Comparison of ENCODE assay signal across 11 cellular contexts in genomic region chr19:37966211-37967072, GRCh38. TPM values are rescaled to one million over a fixed set of nuclear protein-coding genes. Genes with fewer than 3 reads are reported as not detected.
DNase-seq lines count a peak whose midpoint lies in the region; ATAC-seq and TF ChIP-seq lines count a peak whose summit lies in the region.
"Had no signal": no experiment of that assay in that cellular context is flagged by ENCODE, and none has a peak within 500 bp of the region (broad histone marks: within the 10 kb centered on the region; RNA-seq: fewer than 3 reads in every experiment).

No MANE protein-coding gene starts in this region.

- H3K4me1 Mint-ChIP-seq in stimulated activated naive CD8-positive, alpha-beta T cell treated with anti-CD3 and anti-CD28 coated beads, Interleukin-15, Interleukin-2, amounts not matched to agents 100 ng/mL and 50 ng/mL, for 24 hours (ENCODE audit: low read depth) = peaks cover 10% of the 10 kb centered on the region
- H3K4me1 Mint-ChIP-seq in stimulated activated naive CD8-positive, alpha-beta T cell treated with anti-CD3 and anti-CD28 coated beads, Interleukin-15, amount 100 ng/mL, for 72 hours = peaks cover 6% of the 10 kb centered on the region
- peaks cover 72% of the 10 kb centered on the region for H3K4me1 Mint-ChIP-seq in activated B cell treated with CpG ODN at 0.5 μM for 24 hours
- H3K4me1 Mint-ChIP-seq: activated naive CD8-positive, alpha-beta T cell treated with anti-CD3 and anti-CD28 coated beads for 36 hours had no signal

- H3K4me2 ChIP-seq in smooth muscle cell = no peak overlapping the region

- CTCF ChIA-PET in activated B cell treated with CpG ODN at 0.5 μM for 24 hours (lab: Charles Lee) = no interaction called here

- H3K9me3 Mint-ChIP-seq in stimulated activated naive CD8-positive, alpha-beta T cell treated with anti-CD3 and anti-CD28 coated beads, Interleukin-15, Interleukin-2, amounts not matched to agents 100 ng/mL and 50 ng/mL, for 24 hours = peaks cover 8% of the 10 kb centered on the region
- peaks cover 24 to 31% of the 10 kb centered on the region in 2 donors for H3K9me3 Mint-ChIP-seq in stimulated activated naive CD8-positive, alpha-beta T cell treated with anti-CD3 and anti-CD28 coated beads, Interleukin-15, amount 100 ng/mL, for 72 hours
- peaks cover 6% of the 10 kb centered on the region for H3K9me3 Mint-ChIP-seq in activated B cell treated with CpG ODN at 0.5 μM for 24 hours

- H3K4me3 ChIP-seq in lower lobe of right lung = no peak overlapping the region
- no peak overlapping the region for H3K4me3 ChIP-seq in esophagus squamous epithelium
- H3K4me3 ChIP-seq in smooth muscle cell = no peak overlapping the region
- H3K4me3 ChIP-seq: BLaER1 treated with 17β-estradiol and CSF1 and Interleukin-3, amounts not matched to agents 10 nM and 100 nM had no signal

- H3K4me1 ChIP-seq in lower lobe of right lung (peaks cover 13% of the 10 kb centered on the region), esophagus squamous epithelium (peaks cover 0 to 29% (median 16%) of the 10 kb centered on the region in 3 donors), smooth muscle cell (ENCODE audit: low read depth) (peaks cover 8% of the 10 kb centered on the region)

- H3K36me3 ChIP-seq in lower lobe of right lung = no peaks in the 10 kb centered on the region
- H3K36me3 ChIP-seq in esophagus squamous epithelium = peaks cover 0 to 2% (median 0%) of the 10 kb centered on the region in 3 donors
- H3K36me3 ChIP-seq in smooth muscle cell (ENCODE audit: low read depth) = no peaks in the 10 kb centered on the region

- no peak overlapping the region for H3K9ac ChIP-seq in smooth muscle cell (ENCODE audit: low read depth)
- H3K9ac ChIP-seq: BLaER1 treated with 17β-estradiol and CSF1 and Interleukin-3, amounts not matched to agents 10 nM and 100 nM had no signal

- intact Hi-C loops in activated B cell treated with CpG ODN at 0.5 μM for 24 hours (cut with micrococcal nuclease) = no loop called here
- intact Hi-C loops in lower lobe of right lung (cut with DNase I) = no loop called here
- intact Hi-C loops in esophagus squamous epithelium (cut with DNase I) = no loop called here

- no peaks in the 10 kb centered on the region for H3K79me2 ChIP-seq in smooth muscle cell (ENCODE audit: low read depth)

- H3K27me3 ChIP-seq in lower lobe of right lung (ENCODE audit: low read depth) = no peaks in the 10 kb centered on the region
- no peaks in the 10 kb centered on the region for H3K27me3 ChIP-seq in esophagus squamous epithelium
- H3K27me3 ChIP-seq in smooth muscle cell (ENCODE audit: low read depth) = no peaks in the 10 kb centered on the region
- H3K27me3 ChIP-seq: BLaER1 treated with 17β-estradiol and CSF1 and Interleukin-3, amounts not matched to agents 10 nM and 100 nM had no signal

- H3K4me3 Mint-ChIP-seq in stimulated activated naive CD8-positive, alpha-beta T cell treated with anti-CD3 and anti-CD28 coated beads, Interleukin-15, Interleukin-2, amounts not matched to agents 100 ng/mL and 50 ng/mL, for 24 hours = no peak overlapping the region
- no peak overlapping the region for H3K4me3 Mint-ChIP-seq in stimulated activated naive CD8-positive, alpha-beta T cell treated with anti-CD3 and anti-CD28 coated beads, Interleukin-15, amount 100 ng/mL, for 72 hours
- H3K4me3 Mint-ChIP-seq in activated B cell treated with CpG ODN at 0.5 μM for 24 hours = no peak overlapping the region
- H3K4me3 Mint-ChIP-seq: activated naive CD8-positive, alpha-beta T cell treated with anti-CD3 and anti-CD28 coated beads for 36 hours had no signal

- TF ChIP-seq CTCF in activated B cell treated with CpG ODN at 0.5 μM for 24 hours (IDR thresholded peaks at IDR 0.05) (no peak), lower lobe of right lung (IDR thresholded peaks at IDR 0.05) (no peak), esophagus squamous epithelium (IDR thresholded peaks at IDR 0.05) (no peak), smooth muscle cell (IDR thresholded peaks at IDR 0.05; ENCODE audit: borderline replicate concordance, insufficient read depth, poor library complexity, severe bottlenecking) (no peak)

- no peak for DNase-seq in stimulated activated naive CD8-positive, alpha-beta T cell treated with anti-CD3 and anti-CD28 coated beads, Interleukin-15, amount 100 ng/mL, for 72 hours
- DNase-seq in activated B cell treated with CpG ODN at 0.5 μM for 24 hours = no peak
- peak; percentile 39 for DNase-seq in lower lobe of right lung
- no peak for DNase-seq in esophagus squamous epithelium (lab: John Stamatoyannopoulos, UW)
- DNase-seq in smooth muscle cell (lab: John Stamatoyannopoulos, UW; ENCODE audit: unreplicated experiment) = no peak
- DNase-seq: activated naive CD8-positive, alpha-beta T cell treated with anti-CD3 and anti-CD28 coated beads for 36 hours; occipital lobe had no signal

- H3K9me3 ChIP-seq in lower lobe of right lung (peaks cover 8% of the 10 kb centered on the region), esophagus squamous epithelium (peaks cover 0 to 14% (median 8%) of the 10 kb centered on the region in 3 donors), smooth muscle cell (replicated peaks; ENCODE audit: low read depth) (no peaks in the 10 kb centered on the region)

- no peaks in the 10 kb centered on the region for H3F3A ChIP-seq in smooth muscle cell (ENCODE audit: low read depth)

- POLR2A ChIA-PET in activated B cell treated with CpG ODN at 0.5 μM for 24 hours (lab: Charles Lee) = interaction anchor here (0.6 kb wide), 2 partner anchors 15 to 16 kb away, joined by 3 to 8 read pairs; no protein-coding TSS in a partner anchor

- no peaks in the 10 kb centered on the region for H4K20me1 ChIP-seq in smooth muscle cell (ENCODE audit: low read depth)

- 55 to 61% methylated on average over 7 to 8 of the region's 17 CpGs for WGBS in esophagus squamous epithelium, 2 donors
- 75% methylated on average over 17 of the region's 17 CpGs for WGBS in smooth muscle cell (ENCODE audit: low lambda C conversion rate)

- peaks cover 11% of the 10 kb centered on the region for H3K36me3 Mint-ChIP-seq in stimulated activated naive CD8-positive, alpha-beta T cell treated with anti-CD3 and anti-CD28 coated beads, Interleukin-15, Interleukin-2, amounts not matched to agents 100 ng/mL and 50 ng/mL, for 24 hours (ENCODE audit: low read depth)
- peaks cover 25% of the 10 kb centered on the region for H3K36me3 Mint-ChIP-seq in activated B cell treated with CpG ODN at 0.5 μM for 24 hours (ENCODE audit: low read depth)

- no peak overlapping the region for H2AFZ ChIP-seq in smooth muscle cell (ENCODE audit: low read depth)

- no peak overlapping the region for H3K27ac ChIP-seq in lower lobe of right lung
- H3K27ac ChIP-seq in esophagus squamous epithelium = peak overlapping the region in 1 of 4 donors; percentile 31
- H3K27ac ChIP-seq in smooth muscle cell (ENCODE audit: low read depth) = no peak overlapping the region
- H3K27ac ChIP-seq: BLaER1 treated with 17β-estradiol and CSF1 and Interleukin-3, amounts not matched to agents 10 nM and 100 nM had no signal

- peak overlapping the region; percentile 19 for H3K27ac Mint-ChIP-seq in stimulated activated naive CD8-positive, alpha-beta T cell treated with anti-CD3 and anti-CD28 coated beads, Interleukin-15, Interleukin-2, amounts not matched to agents 100 ng/mL and 50 ng/mL, for 24 hours
- peak overlapping the region in 1 of 2 donors; percentile 58 for H3K27ac Mint-ChIP-seq in stimulated activated naive CD8-positive, alpha-beta T cell treated with anti-CD3 and anti-CD28 coated beads, Interleukin-15, amount 100 ng/mL, for 72 hours
- peak overlapping the region; percentile 71 for H3K27ac Mint-ChIP-seq in activated B cell treated with CpG ODN at 0.5 μM for 24 hours
- H3K27ac Mint-ChIP-seq: activated naive CD8-positive, alpha-beta T cell treated with anti-CD3 and anti-CD28 coated beads for 36 hours had no signal

- no peak for ATAC-seq in stimulated activated naive CD8-positive, alpha-beta T cell treated with anti-CD3 and anti-CD28 coated beads, Interleukin-15, amount 100 ng/mL, for 72 hours
- no peak for ATAC-seq in activated B cell treated with CpG ODN at 0.5 μM for 24 hours (ENCODE audit: low read depth)
- peak in 1 of 2 donors; percentile 68 for ATAC-seq in lower lobe of right lung
- no peak for ATAC-seq in GM21528 (IDR thresholded peaks at IDR 0.05; ENCODE audit: low FRiP score, unreplicated experiment)
- ATAC-seq in GM19455 (IDR thresholded peaks at IDR 0.05; ENCODE audit: unreplicated experiment) = no peak

- H3K27me3 Mint-ChIP-seq in stimulated activated naive CD8-positive, alpha-beta T cell treated with anti-CD3 and anti-CD28 coated beads, Interleukin-15, Interleukin-2, amounts not matched to agents 100 ng/mL and 50 ng/mL, for 24 hours = no peaks in the 10 kb centered on the region
- H3K27me3 Mint-ChIP-seq in stimulated activated naive CD8-positive, alpha-beta T cell treated with anti-CD3 and anti-CD28 coated beads, Interleukin-15, amount 100 ng/mL, for 72 hours = no peaks in the 10 kb centered on the region
- H3K27me3 Mint-ChIP-seq in activated B cell treated with CpG ODN at 0.5 μM for 24 hours = no peaks in the 10 kb centered on the region
- H3K27me3 Mint-ChIP-seq: activated naive CD8-positive, alpha-beta T cell treated with anti-CD3 and anti-CD28 coated beads for 36 hours had no signal

- TF ChIP-seq POLR2A in esophagus squamous epithelium (IDR thresholded peaks at IDR 0.05) = no peak

RNA-seq across cellular contexts. Expression of gene SIPA1L3, which starts 59.4 kb away (rescaled TPM):
- total RNA-seq in activated B cell treated with CpG ODN at 0.5 μM for 24 hours (120 and 145 TPM in 2 replicates), lower lobe of right lung (63.2 TPM), esophagus squamous epithelium (10 to 100 TPM; 11.1 to 25.3 (median 14.5) TPM), smooth muscle cell (5.5 and 7.6 TPM in 2 replicates)
- polyA plus RNA-seq in smooth muscle cell = 6.5 and 7.0 TPM in 2 replicates
